9 cellular contexts compared by ENCODE assay signal in the genomic region with DNA sequence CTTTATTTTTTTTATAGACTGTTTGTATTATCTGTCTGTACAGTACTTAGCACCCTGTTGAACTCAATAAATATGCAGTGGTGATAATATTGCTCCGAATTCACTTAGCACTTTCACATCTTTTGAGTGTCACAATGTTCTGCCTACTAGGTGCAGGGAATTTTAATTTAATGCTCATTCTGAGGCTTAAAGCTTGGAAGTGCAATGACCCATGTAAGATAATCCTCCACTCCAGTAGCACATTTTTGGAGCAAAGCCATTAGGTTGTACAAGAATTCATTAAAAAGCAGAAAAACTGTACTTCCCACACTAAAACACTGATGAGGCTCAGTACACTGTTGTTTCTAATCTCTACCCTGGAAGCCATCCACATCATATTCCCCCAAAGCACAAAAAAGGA.
"Had no signal": no experiment of that assay in that cellular context is flagged by ENCODE, and none has a peak within 500 bp of the region (broad histone marks: within the 10 kb centered on the region; RNA-seq: fewer than 3 reads in every experiment).

No MANE protein-coding gene starts in this region.

- H3K9me3 ChIP-seq: HAP-1 had no signal

- H2AFZ ChIP-seq: GM23248 had no signal

- H3K27ac Mint-ChIP-seq: IgD-negative memory B cell had no signal

- H3K4me3 Mint-ChIP-seq: IgD-negative memory B cell had no signal

- H3K4me1 Mint-ChIP-seq: IgD-negative memory B cell had no signal

- H3K27me3 Mint-ChIP-seq: IgD-negative memory B cell had no signal

- H3K4me3 ChIP-seq: GM23248, HAP-1 had no signal

- DNase-seq: GM23248, GOT3, H7, KBM-7 had no signal

- H3K4me2 ChIP-seq: KMS-11 had no signal

- H3K36me3 ChIP-seq: HAP-1 had no signal

- H3K9ac ChIP-seq: GM23248, KMS-11 had no signal

- H3K27ac ChIP-seq: GM23248, HL-60, KMS-11 had no signal

- H3K4me1 ChIP-seq: HAP-1 had no signal

- ATAC-seq: HCT116 had no signal
